Comparison of ENCODE assay signal across 23 cellular contexts in genomic region chr3:94175677-94176076, GRCh38.
"Had no signal": no experiment of that assay in that cellular context is flagged by ENCODE, and none has a peak within 500 bp of the region (broad histone marks: within the 10 kb centered on the region; RNA-seq: fewer than 3 reads in every experiment).

No MANE protein-coding gene starts in this region.

- H3K4me3 Mint-ChIP-seq: immature natural killer cell; naive B cell; nephron; stimulated activated memory B cell treated with anti-CD40 and anti-IgM and Interleukin-4, amounts not matched to agents 10 μg/mL and 1 μg/mL and 100 μg/mL, for 72 hours had no signal

- DNase-seq: dermis blood vessel endothelial cell; esophagus squamous epithelium; foreskin fibroblast; immature natural killer cell; kidney; left colon; left ventricle myocardium superior; mesenchymal stem cell; naive B cell; occipital lobe; pancreas; spleen; stimulated activated CD4-positive, alpha-beta T cell treated with anti-CD3 and anti-CD28 coated beads, Interleukin-15, amount 100 ng/mL, for 24 hours; stimulated activated CD4-positive, alpha-beta T cell treated with anti-CD3 and anti-CD28 coated beads, Interleukin-1b, Interleukin-23, amount 100 ng/mL, for 48 hours; stimulated activated CD4-positive, alpha-beta T cell treated with anti-CD3 and anti-CD28 coated beads, Interleukin-4, amount 100 ng/mL, for 24 hours; stomach; substantia nigra; transverse colon had no signal

- H3K4me1 Mint-ChIP-seq: immature natural killer cell; naive B cell; stimulated activated memory B cell treated with anti-CD40 and anti-IgM and Interleukin-4, amounts not matched to agents 10 μg/mL and 1 μg/mL and 100 μg/mL, for 72 hours had no signal

- H3K36me3 Mint-ChIP-seq: immature natural killer cell; naive B cell; stimulated activated memory B cell treated with anti-CD40 and anti-IgM and Interleukin-4, amounts not matched to agents 10 μg/mL and 1 μg/mL and 100 μg/mL, for 72 hours had no signal

- ATAC-seq: gastroesophageal sphincter; left colon; left ventricle myocardium superior; pancreas; sciatic nerve; stimulated activated memory B cell treated with anti-CD40 and anti-IgM and Interleukin-4, amounts not matched to agents 10 μg/mL and 1 μg/mL and 100 μg/mL, for 72 hours had no signal

- H3K9me3 Mint-ChIP-seq: nephron; stimulated activated memory B cell treated with anti-CD40 and anti-IgM and Interleukin-4, amounts not matched to agents 10 μg/mL and 1 μg/mL and 100 μg/mL, for 72 hours had no signal

- FAIRE-seq: colon, kidney, pancreas had no signal

- H3K27me3 Mint-ChIP-seq: stimulated activated memory B cell treated with anti-CD40 and anti-IgM and Interleukin-4, amounts not matched to agents 10 μg/mL and 1 μg/mL and 100 μg/mL, for 72 hours had no signal

- H3K27ac Mint-ChIP-seq: immature natural killer cell; naive B cell; nephron; stimulated activated memory B cell treated with anti-CD40 and anti-IgM and Interleukin-4, amounts not matched to agents 10 μg/mL and 1 μg/mL and 100 μg/mL, for 72 hours had no signal
